Comparison of ENCODE assay signal across 1 cellular context in the genomic region with DNA sequence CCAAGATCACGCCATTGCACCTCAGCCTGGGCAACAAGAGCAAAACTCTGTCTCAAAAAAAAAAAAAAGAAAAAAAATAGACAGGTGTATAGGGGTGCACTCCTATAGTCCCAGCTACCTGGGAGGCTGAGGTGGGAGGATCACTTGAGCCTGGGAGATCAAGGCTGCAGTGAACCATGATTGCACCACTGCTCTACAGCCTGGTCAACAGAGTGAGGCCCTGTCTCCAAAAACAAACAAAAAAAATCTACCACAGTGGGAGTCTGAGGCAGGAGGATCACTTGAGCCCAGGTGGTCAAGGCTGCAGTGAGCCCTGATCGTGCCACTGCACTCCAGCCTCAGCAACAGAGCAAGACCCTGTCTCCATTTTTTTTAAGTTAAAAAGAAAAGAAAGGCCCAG.
TF ChIP-seq lines count a peak whose summit lies in the region.
"Not testable (repeated sequence)": the region's sequence is repeated elsewhere in the genome, so short reads cannot be mapped to it uniquely, and the experiment has no call there.

No MANE protein-coding gene starts in this region.

TF ChIP-seq in HepG2, 621 proteins besides CTCF, POLR2A, EP300 and RAD21:
- TF ChIP-seq, protein P1, sequence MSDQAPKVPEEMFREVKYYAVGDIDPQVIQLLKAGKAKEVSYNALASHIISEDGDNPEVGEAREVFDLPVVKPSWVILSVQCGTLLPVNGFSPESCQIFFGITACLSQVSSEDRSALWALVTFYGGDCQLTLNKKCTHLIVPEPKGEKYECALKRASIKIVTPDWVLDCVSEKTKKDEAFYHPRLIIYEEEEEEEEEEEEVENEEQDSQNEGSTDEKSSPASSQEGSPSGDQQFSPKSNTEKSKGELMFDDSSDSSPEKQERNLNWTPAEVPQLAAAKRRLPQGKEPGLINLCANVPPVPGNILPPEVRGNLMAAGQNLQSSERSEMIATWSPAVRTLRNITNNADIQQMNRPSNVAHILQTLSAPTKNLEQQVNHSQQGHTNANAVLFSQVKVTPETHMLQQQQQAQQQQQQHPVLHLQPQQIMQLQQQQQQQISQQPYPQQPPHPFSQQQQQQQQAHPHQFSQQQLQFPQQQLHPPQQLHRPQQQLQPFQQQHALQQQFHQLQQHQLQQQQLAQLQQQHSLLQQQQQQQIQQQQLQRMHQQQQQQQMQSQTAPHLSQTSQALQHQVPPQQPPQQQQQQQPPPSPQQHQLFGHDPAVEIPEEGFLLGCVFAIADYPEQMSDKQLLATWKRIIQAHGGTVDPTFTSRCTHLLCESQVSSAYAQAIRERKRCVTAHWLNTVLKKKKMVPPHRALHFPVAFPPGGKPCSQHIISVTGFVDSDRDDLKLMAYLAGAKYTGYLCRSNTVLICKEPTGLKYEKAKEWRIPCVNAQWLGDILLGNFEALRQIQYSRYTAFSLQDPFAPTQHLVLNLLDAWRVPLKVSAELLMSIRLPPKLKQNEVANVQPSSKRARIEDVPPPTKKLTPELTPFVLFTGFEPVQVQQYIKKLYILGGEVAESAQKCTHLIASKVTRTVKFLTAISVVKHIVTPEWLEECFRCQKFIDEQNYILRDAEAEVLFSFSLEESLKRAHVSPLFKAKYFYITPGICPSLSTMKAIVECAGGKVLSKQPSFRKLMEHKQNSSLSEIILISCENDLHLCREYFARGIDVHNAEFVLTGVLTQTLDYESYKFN (CRISPR knock-in tag; conservative IDR thresholded peaks at IDR 0.05), result 0 out of 2 replicates have a peak, but pooled peaks have one; percentile 30
- TF ChIP-seq SOX6, FOXA1 (IDR thresholded peaks at IDR 0.05): not testable (repeated sequence)
- peak; percentile 33; the same call in 1 of the 2 replicates for TF ChIP-seq SOX6 (CRISPR knock-in tag; IDR thresholded peaks at IDR 0.05)
- TF ChIP-seq, protein P2, sequence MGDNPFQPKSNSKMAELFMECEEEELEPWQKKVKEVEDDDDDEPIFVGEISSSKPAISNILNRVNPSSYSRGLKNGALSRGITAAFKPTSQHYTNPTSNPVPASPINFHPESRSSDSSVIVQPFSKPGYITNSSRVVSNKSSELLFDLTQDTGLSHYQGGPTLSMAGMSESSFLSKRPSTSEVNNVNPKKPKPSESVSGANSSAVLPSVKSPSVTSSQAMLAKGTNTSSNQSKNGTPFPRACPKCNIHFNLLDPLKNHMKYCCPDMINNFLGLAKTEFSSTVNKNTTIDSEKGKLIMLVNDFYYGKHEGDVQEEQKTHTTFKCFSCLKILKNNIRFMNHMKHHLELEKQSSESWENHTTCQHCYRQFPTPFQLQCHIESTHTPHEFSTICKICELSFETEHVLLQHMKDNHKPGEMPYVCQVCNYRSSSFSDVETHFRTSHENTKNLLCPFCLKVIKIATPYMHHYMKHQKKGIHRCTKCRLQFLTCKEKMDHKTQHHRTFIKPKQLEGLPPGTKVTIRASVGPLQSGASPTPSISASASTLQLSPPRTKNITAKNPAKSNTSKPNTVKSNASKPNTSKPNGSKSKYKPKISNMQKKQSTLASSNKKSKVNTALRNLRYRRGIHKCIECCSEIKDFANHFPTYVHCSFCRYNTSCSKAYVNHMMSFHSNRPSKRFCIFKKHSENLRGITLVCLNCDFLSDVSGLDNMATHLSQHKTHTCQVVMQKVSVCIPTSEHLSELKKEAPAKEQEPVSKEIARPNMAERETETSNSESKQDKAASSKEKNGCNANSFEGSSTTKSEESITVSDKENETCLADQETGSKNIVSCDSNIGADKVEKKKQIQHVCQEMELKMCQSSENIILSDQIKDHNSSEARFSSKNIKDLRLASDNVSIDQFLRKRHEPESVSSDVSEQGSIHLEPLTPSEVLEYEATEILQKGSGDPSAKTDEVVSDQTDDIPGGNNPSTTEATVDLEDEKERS (CRISPR knock-in tag; IDR thresholded peaks at IDR 0.05), result 0 out of 2 replicates have a peak, but pooled peaks have one; percentile 23
- TF ChIP-seq CEBPG (CRISPR knock-in tag; IDR thresholded peaks at IDR 0.05), result peak; percentile 51; the same call in 1 of the 2 replicates
- TF ChIP-seq, protein P3, sequence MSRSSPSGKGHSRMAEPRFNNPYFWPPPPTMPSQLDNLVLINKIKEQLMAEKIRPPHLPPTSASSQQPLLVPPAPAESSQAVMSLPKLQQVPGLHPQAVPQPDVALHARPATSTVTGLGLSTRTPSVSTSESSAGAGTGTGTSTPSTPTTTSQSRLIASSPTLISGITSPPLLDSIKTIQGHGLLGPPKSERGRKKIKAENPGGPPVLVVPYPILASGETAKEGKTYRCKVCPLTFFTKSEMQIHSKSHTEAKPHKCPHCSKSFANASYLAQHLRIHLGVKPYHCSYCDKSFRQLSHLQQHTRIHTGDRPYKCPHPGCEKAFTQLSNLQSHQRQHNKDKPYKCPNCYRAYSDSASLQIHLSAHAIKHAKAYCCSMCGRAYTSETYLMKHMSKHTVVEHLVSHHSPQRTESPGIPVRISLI (CRISPR knock-in tag; IDR thresholded peaks at IDR 0.05; ENCODE audit: borderline replicate concordance), result peak; percentile 74; the same call in 1 of the 2 replicates
- TF ChIP-seq, protein P4, sequence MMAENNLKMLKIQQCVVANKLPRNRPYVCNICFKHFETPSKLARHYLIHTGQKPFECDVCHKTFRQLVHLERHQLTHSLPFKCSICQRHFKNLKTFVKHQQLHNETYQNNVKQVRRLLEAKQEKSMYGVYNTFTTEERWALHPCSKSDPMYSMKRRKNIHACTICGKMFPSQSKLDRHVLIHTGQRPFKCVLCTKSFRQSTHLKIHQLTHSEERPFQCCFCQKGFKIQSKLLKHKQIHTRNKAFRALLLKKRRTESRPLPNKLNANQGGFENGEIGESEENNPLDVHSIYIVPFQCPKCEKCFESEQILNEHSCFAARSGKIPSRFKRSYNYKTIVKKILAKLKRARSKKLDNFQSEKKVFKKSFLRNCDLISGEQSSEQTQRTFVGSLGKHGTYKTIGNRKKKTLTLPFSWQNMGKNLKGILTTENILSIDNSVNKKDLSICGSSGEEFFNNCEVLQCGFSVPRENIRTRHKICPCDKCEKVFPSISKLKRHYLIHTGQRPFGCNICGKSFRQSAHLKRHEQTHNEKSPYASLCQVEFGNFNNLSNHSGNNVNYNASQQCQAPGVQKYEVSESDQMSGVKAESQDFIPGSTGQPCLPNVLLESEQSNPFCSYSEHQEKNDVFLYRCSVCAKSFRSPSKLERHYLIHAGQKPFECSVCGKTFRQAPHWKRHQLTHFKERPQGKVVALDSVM (CRISPR knock-in tag; IDR thresholded peaks at IDR 0.05), result peak; percentile 99
- TF ChIP-seq, protein P5, sequence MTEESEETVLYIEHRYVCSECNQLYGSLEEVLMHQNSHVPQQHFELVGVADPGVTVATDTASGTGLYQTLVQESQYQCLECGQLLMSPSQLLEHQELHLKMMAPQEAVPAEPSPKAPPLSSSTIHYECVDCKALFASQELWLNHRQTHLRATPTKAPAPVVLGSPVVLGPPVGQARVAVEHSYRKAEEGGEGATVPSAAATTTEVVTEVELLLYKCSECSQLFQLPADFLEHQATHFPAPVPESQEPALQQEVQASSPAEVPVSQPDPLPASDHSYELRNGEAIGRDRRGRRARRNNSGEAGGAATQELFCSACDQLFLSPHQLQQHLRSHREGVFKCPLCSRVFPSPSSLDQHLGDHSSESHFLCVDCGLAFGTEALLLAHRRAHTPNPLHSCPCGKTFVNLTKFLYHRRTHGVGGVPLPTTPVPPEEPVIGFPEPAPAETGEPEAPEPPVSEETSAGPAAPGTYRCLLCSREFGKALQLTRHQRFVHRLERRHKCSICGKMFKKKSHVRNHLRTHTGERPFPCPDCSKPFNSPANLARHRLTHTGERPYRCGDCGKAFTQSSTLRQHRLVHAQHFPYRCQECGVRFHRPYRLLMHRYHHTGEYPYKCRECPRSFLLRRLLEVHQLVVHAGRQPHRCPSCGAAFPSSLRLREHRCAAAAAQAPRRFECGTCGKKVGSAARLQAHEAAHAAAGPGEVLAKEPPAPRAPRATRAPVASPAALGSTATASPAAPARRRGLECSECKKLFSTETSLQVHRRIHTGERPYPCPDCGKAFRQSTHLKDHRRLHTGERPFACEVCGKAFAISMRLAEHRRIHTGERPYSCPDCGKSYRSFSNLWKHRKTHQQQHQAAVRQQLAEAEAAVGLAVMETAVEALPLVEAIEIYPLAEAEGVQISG (CRISPR knock-in tag; IDR thresholded peaks at IDR 0.05), result 0 out of 2 replicates have a peak, but pooled peaks have one; percentile 18
- peak; percentile 56 for TF ChIP-seq ZNF263 (CRISPR knock-in tag; IDR thresholded peaks at IDR 0.05)
- TF ChIP-seq FOXA1 (CRISPR knock-in tag; IDR thresholded peaks at IDR 0.05), result peak; percentile 16; the same call in 1 of the 2 replicates
- TF ChIP-seq, protein P6, sequence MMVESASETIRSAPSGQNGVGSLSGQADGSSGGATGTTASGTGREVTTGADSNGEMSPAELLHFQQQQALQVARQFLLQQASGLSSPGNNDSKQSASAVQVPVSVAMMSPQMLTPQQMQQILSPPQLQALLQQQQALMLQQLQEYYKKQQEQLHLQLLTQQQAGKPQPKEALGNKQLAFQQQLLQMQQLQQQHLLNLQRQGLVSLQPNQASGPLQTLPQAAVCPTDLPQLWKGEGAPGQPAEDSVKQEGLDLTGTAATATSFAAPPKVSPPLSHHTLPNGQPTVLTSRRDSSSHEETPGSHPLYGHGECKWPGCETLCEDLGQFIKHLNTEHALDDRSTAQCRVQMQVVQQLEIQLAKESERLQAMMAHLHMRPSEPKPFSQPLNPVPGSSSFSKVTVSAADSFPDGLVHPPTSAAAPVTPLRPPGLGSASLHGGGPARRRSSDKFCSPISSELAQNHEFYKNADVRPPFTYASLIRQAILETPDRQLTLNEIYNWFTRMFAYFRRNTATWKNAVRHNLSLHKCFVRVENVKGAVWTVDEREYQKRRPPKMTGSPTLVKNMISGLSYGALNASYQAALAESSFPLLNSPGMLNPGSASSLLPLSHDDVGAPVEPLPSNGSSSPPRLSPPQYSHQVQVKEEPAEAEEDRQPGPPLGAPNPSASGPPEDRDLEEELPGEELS (CRISPR knock-in tag; IDR thresholded peaks at IDR 0.05), result 0 out of 2 replicates have a peak, but pooled peaks have one; percentile 38
- peak; percentile 67; the same call in 1 of the 2 replicates for TF ChIP-seq ZNF3 (CRISPR knock-in tag; IDR thresholded peaks at IDR 0.05)
- TF ChIP-seq HDAC2 (CRISPR knock-in tag; IDR thresholded peaks at IDR 0.05), result 0 out of 2 replicates have a peak, but pooled peaks have one; percentile 35
- 0 out of 2 replicates have a peak, but pooled peaks have one; percentile 39 for TF ChIP-seq HNF4A (CRISPR knock-in tag; IDR thresholded peaks at IDR 0.05)
- peak; percentile 74 for TF ChIP-seq ZMYM3 (CRISPR knock-in tag; IDR thresholded peaks at IDR 0.05)
- TF ChIP-seq, protein P7, sequence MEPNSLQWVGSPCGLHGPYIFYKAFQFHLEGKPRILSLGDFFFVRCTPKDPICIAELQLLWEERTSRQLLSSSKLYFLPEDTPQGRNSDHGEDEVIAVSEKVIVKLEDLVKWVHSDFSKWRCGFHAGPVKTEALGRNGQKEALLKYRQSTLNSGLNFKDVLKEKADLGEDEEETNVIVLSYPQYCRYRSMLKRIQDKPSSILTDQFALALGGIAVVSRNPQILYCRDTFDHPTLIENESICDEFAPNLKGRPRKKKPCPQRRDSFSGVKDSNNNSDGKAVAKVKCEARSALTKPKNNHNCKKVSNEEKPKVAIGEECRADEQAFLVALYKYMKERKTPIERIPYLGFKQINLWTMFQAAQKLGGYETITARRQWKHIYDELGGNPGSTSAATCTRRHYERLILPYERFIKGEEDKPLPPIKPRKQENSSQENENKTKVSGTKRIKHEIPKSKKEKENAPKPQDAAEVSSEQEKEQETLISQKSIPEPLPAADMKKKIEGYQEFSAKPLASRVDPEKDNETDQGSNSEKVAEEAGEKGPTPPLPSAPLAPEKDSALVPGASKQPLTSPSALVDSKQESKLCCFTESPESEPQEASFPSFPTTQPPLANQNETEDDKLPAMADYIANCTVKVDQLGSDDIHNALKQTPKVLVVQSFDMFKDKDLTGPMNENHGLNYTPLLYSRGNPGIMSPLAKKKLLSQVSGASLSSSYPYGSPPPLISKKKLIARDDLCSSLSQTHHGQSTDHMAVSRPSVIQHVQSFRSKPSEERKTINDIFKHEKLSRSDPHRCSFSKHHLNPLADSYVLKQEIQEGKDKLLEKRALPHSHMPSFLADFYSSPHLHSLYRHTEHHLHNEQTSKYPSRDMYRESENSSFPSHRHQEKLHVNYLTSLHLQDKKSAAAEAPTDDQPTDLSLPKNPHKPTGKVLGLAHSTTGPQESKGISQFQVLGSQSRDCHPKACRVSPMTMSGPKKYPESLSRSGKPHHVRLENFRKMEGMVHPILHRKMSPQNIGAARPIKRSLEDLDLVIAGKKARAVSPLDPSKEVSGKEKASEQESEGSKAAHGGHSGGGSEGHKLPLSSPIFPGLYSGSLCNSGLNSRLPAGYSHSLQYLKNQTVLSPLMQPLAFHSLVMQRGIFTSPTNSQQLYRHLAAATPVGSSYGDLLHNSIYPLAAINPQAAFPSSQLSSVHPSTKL (CRISPR knock-in tag; IDR thresholded peaks at IDR 0.05), result 0 out of 2 replicates have a peak, but pooled peaks have one; percentile 20
- peak; percentile 66 for TF ChIP-seq POGZ (CRISPR knock-in tag; IDR thresholded peaks at IDR 0.05)
- peak; percentile 90 for TF ChIP-seq ZNF121 (CRISPR knock-in tag; IDR thresholded peaks at IDR 0.05)
